ENCODE assay signal across 3 cellular contexts in genomic region chr10:100875484-100876166, GRCh38.
A peak's percentile ranks its signal among the peaks of the same experiment; 100 is the strongest.
TF ChIP-seq lines count a peak whose summit lies in the region.

No MANE protein-coding gene starts in this region.

TF ChIP-seq in HCT116, 20 proteins besides CTCF, POLR2A, EP300 and RAD21:
- TF ChIP-seq, protein P1, sequence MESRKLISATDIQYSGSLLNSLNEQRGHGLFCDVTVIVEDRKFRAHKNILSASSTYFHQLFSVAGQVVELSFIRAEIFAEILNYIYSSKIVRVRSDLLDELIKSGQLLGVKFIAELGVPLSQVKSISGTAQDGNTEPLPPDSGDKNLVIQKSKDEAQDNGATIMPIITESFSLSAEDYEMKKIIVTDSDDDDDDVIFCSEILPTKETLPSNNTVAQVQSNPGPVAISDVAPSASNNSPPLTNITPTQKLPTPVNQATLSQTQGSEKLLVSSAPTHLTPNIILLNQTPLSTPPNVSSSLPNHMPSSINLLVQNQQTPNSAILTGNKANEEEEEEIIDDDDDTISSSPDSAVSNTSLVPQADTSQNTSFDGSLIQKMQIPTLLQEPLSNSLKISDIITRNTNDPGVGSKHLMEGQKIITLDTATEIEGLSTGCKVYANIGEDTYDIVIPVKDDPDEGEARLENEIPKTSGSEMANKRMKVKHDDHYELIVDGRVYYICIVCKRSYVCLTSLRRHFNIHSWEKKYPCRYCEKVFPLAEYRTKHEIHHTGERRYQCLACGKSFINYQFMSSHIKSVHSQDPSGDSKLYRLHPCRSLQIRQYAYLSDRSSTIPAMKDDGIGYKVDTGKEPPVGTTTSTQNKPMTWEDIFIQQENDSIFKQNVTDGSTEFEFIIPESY (IDR thresholded peaks at IDR 0.05; ENCODE audit: extremely low read depth, insufficient replicate concordance, low read length): no peak
- TF ChIP-seq TCF7L2 (IDR thresholded peaks at IDR 0.05; ENCODE audit: borderline replicate concordance, extremely low read depth, insufficient read depth, insufficient read length) (no peak), YY1 (IDR thresholded peaks at IDR 0.05; ENCODE audit: extremely low read depth, insufficient replicate concordance, low read depth, low read length) (no peak), ZNF274 (IDR thresholded peaks at IDR 0.05; ENCODE audit: low read depth, low read length) (no peak), POLR2AphosphoS5 (IDR thresholded peaks at IDR 0.05; ENCODE audit: low read depth, low read length) (no peak), ELF1 (IDR thresholded peaks at IDR 0.05; ENCODE audit: borderline replicate concordance, low read depth) (no peak), EZH2 (IDR thresholded peaks at IDR 0.05) (no peak), EZH2phosphoT487 (IDR thresholded peaks at IDR 0.05; ENCODE audit: borderline replicate concordance) (no peak), MAX (IDR thresholded peaks at IDR 0.05) (no peak), FOSL1 (IDR thresholded peaks at IDR 0.05; ENCODE audit: low read depth) (no peak), EGR1 (IDR thresholded peaks at IDR 0.05; ENCODE audit: low read depth) (no peak), CBX3 (IDR thresholded peaks at IDR 0.05; ENCODE audit: low read depth) (no peak), JUND (IDR thresholded peaks at IDR 0.05) (no peak), SIN3A (IDR thresholded peaks at IDR 0.05; ENCODE audit: low read depth) (no peak), ZFX (IDR thresholded peaks at IDR 0.05) (no peak), SP1 (IDR thresholded peaks at IDR 0.05; ENCODE audit: low read depth) (no peak), SRF (IDR thresholded peaks at IDR 0.05; ENCODE audit: low read depth) (no peak)

TF ChIP-seq in H1, 55 proteins besides CTCF, POLR2A, EP300 and RAD21:
- TF ChIP-seq ATF3 (IDR thresholded peaks at IDR 0.05; ENCODE audit: insufficient read depth, low read depth, low read length) (no peak), RFX5 (IDR thresholded peaks at IDR 0.05; ENCODE audit: borderline replicate concordance, low read depth, low read length) (no peak), BCL11A (IDR thresholded peaks at IDR 0.05; ENCODE audit: low read depth in 2 of 2, low read length in 2 of 2) (no peak), CBX5 (IDR thresholded peaks at IDR 0.05; ENCODE audit: low read depth, low read length) (no peak), CHD2 (IDR thresholded peaks at IDR 0.05; ENCODE audit: low read length) (no peak), CREB1 (IDR thresholded peaks at IDR 0.05) (no peak), CTBP2 (IDR thresholded peaks at IDR 0.05; ENCODE audit: borderline replicate concordance, insufficient read depth, insufficient read length, low read length) (no peak), ATF2 (IDR thresholded peaks at IDR 0.05; ENCODE audit: low read length) (no peak), SP1 (IDR thresholded peaks at IDR 0.05; ENCODE audit: low read depth, low read length) (no peak), CEBPB (IDR thresholded peaks at IDR 0.05; ENCODE audit: low read depth, low read length) (no peak), RNF2 (IDR thresholded peaks at IDR 0.05; ENCODE audit: borderline replicate concordance, low read depth, low read length, missing control alignments, poor library complexity, severe bottlenecking) (no peak), MAFK (IDR thresholded peaks at IDR 0.05; ENCODE audit: low read depth, low read length) (no peak), BRCA1 (IDR thresholded peaks at IDR 0.05; ENCODE audit: low read depth, low read length) (no peak), YY1 (IDR thresholded peaks at IDR 0.05; ENCODE audit: low read depth, low read length) (no peak), RXRA (IDR thresholded peaks at IDR 0.05; ENCODE audit: insufficient read depth, low read depth, low read length) (no peak), NRF1 (IDR thresholded peaks at IDR 0.05; ENCODE audit: low read depth, low read length) (no peak), HDAC6 (IDR thresholded peaks at IDR 0.05; ENCODE audit: low read depth, low read length) (no peak), NANOG (IDR thresholded peaks at IDR 0.05; ENCODE audit: insufficient read depth, low read depth, low read length, poor library complexity, severe bottlenecking) (no peak), SRF (IDR thresholded peaks at IDR 0.05; ENCODE audit: low read depth, low read length) (no peak), CBX8 (IDR thresholded peaks at IDR 0.05; ENCODE audit: borderline replicate concordance, low read depth, low read length) (no peak)

TF ChIP-seq in liver, 16 proteins besides CTCF, POLR2A, EP300 and RAD21:
- TF ChIP-seq SP1 (IDR thresholded peaks at IDR 0.05) (peak; percentile 39), HNF4G (IDR thresholded peaks at IDR 0.05) (no peak), MAX (IDR thresholded peaks at IDR 0.05) (no peak), GABPA (IDR thresholded peaks at IDR 0.05 in 1 of 2, conservative IDR thresholded peaks at IDR 0.05 in 1 of 2) (no peak), RXRA (IDR thresholded peaks at IDR 0.05) (peak in 1 of 2 donors; percentile 12), EGR1 (IDR thresholded peaks at IDR 0.05; ENCODE audit: low read depth in 2 of 2) (no peak), JUND (IDR thresholded peaks at IDR 0.05) (no peak), FOXA2 (IDR thresholded peaks at IDR 0.05) (peak; percentile 63), NR2F2 (IDR thresholded peaks at IDR 0.05) (peak; percentile 27), HNF4A (conservative IDR thresholded peaks at IDR 0.05) (peak; percentile 75 to 79), ATF3 (IDR thresholded peaks at IDR 0.05) (no peak)
- TF ChIP-seq, protein P2, sequence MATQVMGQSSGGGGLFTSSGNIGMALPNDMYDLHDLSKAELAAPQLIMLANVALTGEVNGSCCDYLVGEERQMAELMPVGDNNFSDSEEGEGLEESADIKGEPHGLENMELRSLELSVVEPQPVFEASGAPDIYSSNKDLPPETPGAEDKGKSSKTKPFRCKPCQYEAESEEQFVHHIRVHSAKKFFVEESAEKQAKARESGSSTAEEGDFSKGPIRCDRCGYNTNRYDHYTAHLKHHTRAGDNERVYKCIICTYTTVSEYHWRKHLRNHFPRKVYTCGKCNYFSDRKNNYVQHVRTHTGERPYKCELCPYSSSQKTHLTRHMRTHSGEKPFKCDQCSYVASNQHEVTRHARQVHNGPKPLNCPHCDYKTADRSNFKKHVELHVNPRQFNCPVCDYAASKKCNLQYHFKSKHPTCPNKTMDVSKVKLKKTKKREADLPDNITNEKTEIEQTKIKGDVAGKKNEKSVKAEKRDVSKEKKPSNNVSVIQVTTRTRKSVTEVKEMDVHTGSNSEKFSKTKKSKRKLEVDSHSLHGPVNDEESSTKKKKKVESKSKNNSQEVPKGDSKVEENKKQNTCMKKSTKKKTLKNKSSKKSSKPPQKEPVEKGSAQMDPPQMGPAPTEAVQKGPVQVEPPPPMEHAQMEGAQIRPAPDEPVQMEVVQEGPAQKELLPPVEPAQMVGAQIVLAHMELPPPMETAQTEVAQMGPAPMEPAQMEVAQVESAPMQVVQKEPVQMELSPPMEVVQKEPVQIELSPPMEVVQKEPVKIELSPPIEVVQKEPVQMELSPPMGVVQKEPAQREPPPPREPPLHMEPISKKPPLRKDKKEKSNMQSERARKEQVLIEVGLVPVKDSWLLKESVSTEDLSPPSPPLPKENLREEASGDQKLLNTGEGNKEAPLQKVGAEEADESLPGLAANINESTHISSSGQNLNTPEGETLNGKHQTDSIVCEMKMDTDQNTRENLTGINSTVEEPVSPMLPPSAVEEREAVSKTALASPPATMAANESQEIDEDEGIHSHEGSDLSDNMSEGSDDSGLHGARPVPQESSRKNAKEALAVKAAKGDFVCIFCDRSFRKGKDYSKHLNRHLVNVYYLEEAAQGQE (IDR thresholded peaks at IDR 0.05): no peak
